Comparison of ENCODE assay signal across 1 cellular context in the genomic region with DNA sequence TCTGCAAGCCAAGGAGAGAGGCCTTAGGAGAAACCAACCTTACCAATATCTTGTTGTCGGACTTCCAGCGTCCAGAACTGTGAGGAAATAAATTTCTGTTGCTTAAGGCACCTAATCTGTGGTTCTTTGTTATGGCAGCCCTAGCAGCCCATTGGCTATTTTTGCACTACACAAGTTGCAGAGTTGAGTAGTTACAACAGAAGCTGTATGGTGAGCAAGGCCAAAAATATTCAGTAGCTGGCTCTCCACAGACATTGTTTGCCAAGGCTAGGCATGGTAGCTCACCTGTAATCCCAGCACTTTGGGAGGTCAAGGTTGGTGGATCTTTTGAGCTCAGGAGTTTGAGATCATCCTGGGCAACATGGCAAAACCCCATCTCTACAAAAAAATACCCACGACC.
TF ChIP-seq lines count a peak whose summit lies in the region.

No MANE protein-coding gene starts in this region.

TF ChIP-seq in SK-N-SH, 30 proteins besides CTCF, POLR2A, EP300 and RAD21 (continued from another document):
- TF ChIP-seq, protein P1, sequence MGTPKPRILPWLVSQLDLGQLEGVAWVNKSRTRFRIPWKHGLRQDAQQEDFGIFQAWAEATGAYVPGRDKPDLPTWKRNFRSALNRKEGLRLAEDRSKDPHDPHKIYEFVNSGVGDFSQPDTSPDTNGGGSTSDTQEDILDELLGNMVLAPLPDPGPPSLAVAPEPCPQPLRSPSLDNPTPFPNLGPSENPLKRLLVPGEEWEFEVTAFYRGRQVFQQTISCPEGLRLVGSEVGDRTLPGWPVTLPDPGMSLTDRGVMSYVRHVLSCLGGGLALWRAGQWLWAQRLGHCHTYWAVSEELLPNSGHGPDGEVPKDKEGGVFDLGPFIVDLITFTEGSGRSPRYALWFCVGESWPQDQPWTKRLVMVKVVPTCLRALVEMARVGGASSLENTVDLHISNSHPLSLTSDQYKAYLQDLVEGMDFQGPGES (IDR thresholded peaks at IDR 0.05; ENCODE audit: low read depth, low read length) = no peak
- TF ChIP-seq, protein P2, sequence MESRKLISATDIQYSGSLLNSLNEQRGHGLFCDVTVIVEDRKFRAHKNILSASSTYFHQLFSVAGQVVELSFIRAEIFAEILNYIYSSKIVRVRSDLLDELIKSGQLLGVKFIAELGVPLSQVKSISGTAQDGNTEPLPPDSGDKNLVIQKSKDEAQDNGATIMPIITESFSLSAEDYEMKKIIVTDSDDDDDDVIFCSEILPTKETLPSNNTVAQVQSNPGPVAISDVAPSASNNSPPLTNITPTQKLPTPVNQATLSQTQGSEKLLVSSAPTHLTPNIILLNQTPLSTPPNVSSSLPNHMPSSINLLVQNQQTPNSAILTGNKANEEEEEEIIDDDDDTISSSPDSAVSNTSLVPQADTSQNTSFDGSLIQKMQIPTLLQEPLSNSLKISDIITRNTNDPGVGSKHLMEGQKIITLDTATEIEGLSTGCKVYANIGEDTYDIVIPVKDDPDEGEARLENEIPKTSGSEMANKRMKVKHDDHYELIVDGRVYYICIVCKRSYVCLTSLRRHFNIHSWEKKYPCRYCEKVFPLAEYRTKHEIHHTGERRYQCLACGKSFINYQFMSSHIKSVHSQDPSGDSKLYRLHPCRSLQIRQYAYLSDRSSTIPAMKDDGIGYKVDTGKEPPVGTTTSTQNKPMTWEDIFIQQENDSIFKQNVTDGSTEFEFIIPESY (IDR thresholded peaks at IDR 0.05; ENCODE audit: borderline replicate concordance, low read depth) = no peak
